Comparison of ENCODE assay signal across 9 cellular contexts in the genomic region with DNA sequence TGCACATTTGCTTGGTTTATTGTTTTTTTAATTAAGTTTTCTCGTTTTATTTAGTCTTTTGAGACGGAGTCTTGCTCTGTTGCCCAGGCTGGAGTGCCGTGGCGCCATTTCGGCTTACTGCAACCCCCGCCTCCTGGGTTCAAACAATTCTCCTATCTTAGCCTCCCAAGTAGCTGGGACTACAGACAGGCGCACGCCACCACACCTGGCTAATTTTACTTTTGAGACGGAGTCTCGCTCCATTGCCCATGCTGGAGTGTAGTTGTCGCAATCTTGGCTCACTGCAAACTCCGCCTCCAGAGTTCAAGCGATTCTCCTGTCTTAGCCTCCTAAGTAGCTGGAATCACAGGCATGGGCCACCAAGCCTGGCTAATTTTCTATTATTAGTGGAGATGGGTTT. TPM values are rescaled to one million over a fixed set of nuclear protein-coding genes. Genes with fewer than 3 reads are reported as not detected.
DNase-seq lines count a peak whose midpoint lies in the region; ATAC-seq, FAIRE-seq and TF ChIP-seq lines count a peak whose summit lies in the region.
"Had no signal": no experiment of that assay in that cellular context is flagged by ENCODE, and none has a peak within 500 bp of the region (broad histone marks: within the 10 kb centered on the region; RNA-seq: fewer than 3 reads in every experiment).

No MANE protein-coding gene starts in this region.

- peak overlapping the region; percentile 90 for H3K9ac ChIP-seq in adipocyte (ENCODE audit: low read length)
- H3K9ac ChIP-seq in HepG2 (ENCODE audit: insufficient read depth, low read depth, low read length), result peak overlapping the region; percentile 96

- H3K4me2 ChIP-seq in HepG2 (ENCODE audit: low read depth, low read length), result peak overlapping the region; percentile 87

- TF ChIP-seq EP300 in HepG2 (IDR thresholded peaks at IDR 0.05; ENCODE audit: low read depth in 2 of 2, low read length in 2 of 2), result no peak
- no peak for TF ChIP-seq EP300 in HepG2 (CRISPR knock-in tag; IDR thresholded peaks at IDR 0.05; ENCODE audit: borderline replicate concordance)

- no peak overlapping the region for H2AFZ ChIP-seq in HepG2 (ENCODE audit: low read length)

- no peak for TF ChIP-seq CTCF in HepG2 (CRISPR knock-in tag; IDR thresholded peaks at IDR 0.05)
- no peak for TF ChIP-seq CTCF in tibial artery (IDR thresholded peaks at IDR 0.05)

- peaks cover 54% of the 10 kb centered on the region for H3K79me2 ChIP-seq in HepG2 (ENCODE audit: insufficient read depth, low read length)

- H3K9me3 Mint-ChIP-seq in activated T-cell treated with anti-CD3 and anti-CD28 coated beads, Interleukin-2, amount 50 U/mL, for 72 hours, result no peaks in the 10 kb centered on the region

- intact Hi-C loops in HepG2 (cut with micrococcal nuclease; ENCODE audit: unreplicated experiment), result loop anchor here (5.0 kb wide), 1 partner anchor 65 kb away; a partner anchor contains a TSS
- intact Hi-C loops in tibial artery (cut with DNase I; ENCODE audit: low total_unique reads), result no loop called here

- DNase-seq in activated T-cell treated with anti-CD3 and anti-CD28 coated beads, Interleukin-2, amount 50 U/mL, for 72 hours, result no peak
- no peak for DNase-seq in activated T-cell treated with anti-CD3 and anti-CD28 coated beads, Interleukin-2, amount 50 U/mL, for 1 hour
- DNase-seq in adipocyte (ENCODE audit: low read depth) (no peak), HepG2 (ENCODE audit: low spot score) (no peak), tibial artery (no peak), NCI-H2227 (lab: John Stamatoyannopoulos, UW; ENCODE audit: unreplicated experiment) (no peak)

- no peaks in the 10 kb centered on the region for H3K27me3 Mint-ChIP-seq in activated T-cell treated with anti-CD3 and anti-CD28 coated beads, Interleukin-2, amount 50 U/mL, for 72 hours (ENCODE audit: low read depth)

- peaks cover 73% of the 10 kb centered on the region for H3K4me1 Mint-ChIP-seq in activated T-cell treated with anti-CD3 and anti-CD28 coated beads, Interleukin-2, amount 50 U/mL, for 72 hours (ENCODE audit: low read depth)

- H3K9me3 ChIP-seq in adipocyte (ENCODE audit: control insufficient read depth, low read length) (no peaks in the 10 kb centered on the region), HepG2 (ENCODE audit: low read length) (no peaks in the 10 kb centered on the region), tibial artery (no peaks in the 10 kb centered on the region)

- BruUV-seq in HepG2 (replicated peaks; lab: Mats Ljungman, UMichigan), result no TSS peak

- H3K27me3 ChIP-seq in adipocyte (replicated peaks; ENCODE audit: control insufficient read depth, insufficient read depth, low read length) (no peaks in the 10 kb centered on the region), HepG2 (ENCODE audit: control insufficient read depth in 1 of 2, insufficient read depth in 2 of 2, low read length in 2 of 2) (no peaks in the 10 kb centered on the region; a peak in 1 of 5 replicates), tibial artery (no peaks in the 10 kb centered on the region)

- H3K36me3 Mint-ChIP-seq in activated T-cell treated with anti-CD3 and anti-CD28 coated beads, Interleukin-2, amount 50 U/mL, for 72 hours (ENCODE audit: insufficient read depth in 2 of 2), result peaks cover 27 to 49% of the 10 kb centered on the region in 2 donors

- in situ Hi-C loops in HepG2 (cut with HindIII; ENCODE audit: extremely low pct_ligation_motif_present, low pct_unique_long_range_greater_than_20kb), result no loop called here

- H3K4me3 Mint-ChIP-seq in activated T-cell treated with anti-CD3 and anti-CD28 coated beads, Interleukin-2, amount 50 U/mL, for 72 hours, result peak overlapping the region; percentile 93 to 94

- no peak for TF ChIP-seq POLR2A in HepG2 (IDR thresholded peaks at IDR 0.05; ENCODE audit: insufficient read depth in 1 of 2, low read depth in 2 of 2, low read length in 2 of 2)

- FAIRE-seq in HepG2 (lab: Jason Lieb, UNC), result no peak
- FAIRE-seq: D721Med had no signal

- POLR2A ChIA-PET in HepG2 (lab: Yijun Ruan, JAX), result interaction anchor here (1.4 to 8.7 kb wide), 2 partner anchors 9 to 11 kb away, joined by 5 to 306 read pairs; a partner anchor contains a TSS

- 47% methylated on average over 13 of the region's 13 CpGs for WGBS in HepG2 (ENCODE audit: low lambda C conversion rate)

- ATAC-seq in activated T-cell treated with anti-CD3 and anti-CD28 coated beads, Interleukin-2, amount 50 U/mL, for 72 hours (replicated peaks in 1 of 2), result no peak
- ATAC-seq in HepG2, result no peak
- ATAC-seq in HG02973 (IDR thresholded peaks at IDR 0.05; ENCODE audit: unreplicated experiment), result no peak
- no peak for ATAC-seq in HG03442 (IDR thresholded peaks at IDR 0.05; ENCODE audit: unreplicated experiment)

- TF ChIP-seq RAD21 in HepG2 (CRISPR knock-in tag; IDR thresholded peaks at IDR 0.05), result no peak

- peak overlapping the region; percentile 97 for H3K27ac Mint-ChIP-seq in activated T-cell treated with anti-CD3 and anti-CD28 coated beads, Interleukin-2, amount 50 U/mL, for 72 hours

- peaks cover 54% of the 10 kb centered on the region for H3K36me3 ChIP-seq in adipocyte (ENCODE audit: control insufficient read depth, insufficient read depth, low read length, severe bottlenecking)
- H3K36me3 ChIP-seq in HepG2 (replicated peaks in 1 of 2; ENCODE audit: control insufficient read depth in 1 of 2, insufficient read depth in 2 of 2, low read length in 2 of 2), result peaks cover 17 to 60% of the 10 kb centered on the region in 2 experiments
- H3K36me3 ChIP-seq in tibial artery, result peaks cover 26 to 56% (median 45%) of the 10 kb centered on the region in 3 donors

- H3K27ac ChIP-seq in HepG2 (ENCODE audit: extremely low read length, insufficient read depth, low read length) (peak overlapping the region; percentile 91), tibial artery (no peak overlapping the region)

- H4K20me1 ChIP-seq in HepG2 (ENCODE audit: insufficient read depth, low read length), result peaks cover 63% of the 10 kb centered on the region

- CTCF ChIA-PET in HepG2 (lab: Yijun Ruan, JAX; ENCODE audit: low intra/inter-chr PET ratio, low total read pairs), result no interaction called here

- peaks cover 55% of the 10 kb centered on the region for H3K4me1 ChIP-seq in adipocyte (ENCODE audit: control insufficient read depth, insufficient read depth, low read length)
- peaks cover 63% of the 10 kb centered on the region for H3K4me1 ChIP-seq in HepG2 (ENCODE audit: insufficient read depth, low read length)
- peaks cover 0 to 47% (median 41%) of the 10 kb centered on the region in 4 donors for H3K4me1 ChIP-seq in tibial artery

- H3K4me3 ChIP-seq in adipocyte (ENCODE audit: low read length), result peak overlapping the region; percentile 95
- H3K4me3 ChIP-seq in HepG2 (replicated peaks in 1 of 3; ENCODE audit: insufficient read depth in 1 of 3, low read depth in 2 of 3, low read length in 3 of 3), result peak overlapping the region; percentile 61 to 83 (median 72)
- H3K4me3 ChIP-seq in tibial artery, result peak overlapping the region; percentile 69 to 74

RNA-seq across cellular contexts. Expression of a gene that starts 1.3 kb away (rescaled TPM):
- total RNA-seq in activated T-cell treated with anti-CD3 and anti-CD28 coated beads, Interleukin-2, amount 50 U/mL, for 72 hours, result 1,000 to 10,000 TPM; 1,618 to 1,817 TPM
- 1,411 and 1,450 TPM in 2 replicates for total RNA-seq in HepG2 (2016; rRNA removed; fragmentation: Illumina TruSeq; extraction: Trizol)
- 1,847 and 2,095 TPM in 2 replicates for total RNA-seq in HepG2 (2016; cell fraction: cytosol; rRNA removed; fragmentation: Illumina TruSeq; extraction: Trizol; ENCODE audit: low read depth)
- total RNA-seq in HepG2 (2016; cell fraction: insoluble cytoplasmic fraction; rRNA removed; fragmentation: Illumina TruSeq; extraction: Trizol), result 1,493 and 1,495 TPM in 2 replicates
- 2,859 and 2,975 TPM in 2 replicates for total RNA-seq in HepG2 (2016; cell fraction: membrane; rRNA removed; fragmentation: Illumina TruSeq; extraction: Trizol)
- total RNA-seq in HepG2 (2016; cell fraction: nucleus; rRNA removed; fragmentation: Illumina TruSeq; extraction: Trizol), result 574 and 605 TPM in 2 replicates
- 2,903 and 3,161 TPM in 2 replicates for polyA plus RNA-seq in HepG2 (2011; rRNA removed)
- polyA plus RNA-seq in HepG2 (2011; cell fraction: cytosol; rRNA removed), result 3,446 and 4,669 TPM in 2 replicates
- polyA plus RNA-seq in HepG2 (2011; cell fraction: nucleus; rRNA removed), result 1,154 and 1,198 TPM in 2 replicates
- polyA plus RNA-seq in HepG2 (2012), result 2,294 and 3,529 TPM in 2 replicates
- polyA plus RNA-seq in HepG2 (2016; cell fraction: cytosol; fragmentation: Illumina TruSeq; extraction: Trizol; ENCODE audit: low read depth), result 2,882 and 3,077 TPM in 2 replicates
- 1,450 and 1,632 TPM in 2 replicates for polyA plus RNA-seq in HepG2 (2016; cell fraction: insoluble cytoplasmic fraction; fragmentation: Illumina TruSeq; extraction: Trizol; ENCODE audit: low read depth)
- polyA plus RNA-seq in HepG2 (2016; cell fraction: membrane; fragmentation: Illumina TruSeq; extraction: Trizol; ENCODE audit: low read depth), result 3,325 and 3,445 TPM in 2 replicates
- 1,079 and 1,215 TPM in 2 replicates for polyA plus RNA-seq in HepG2 (2016; cell fraction: nucleus; fragmentation: Illumina TruSeq; extraction: Trizol; ENCODE audit: insufficient read depth, low read depth)
- 647 and 719 TPM in 2 replicates for polyA minus RNA-seq in HepG2 (2011; rRNA and poly(A)+ RNA removed; ENCODE audit: low replicate concordance)
- polyA minus RNA-seq in HepG2 (2011; cell fraction: cytosol; rRNA and poly(A)+ RNA removed), result 352 and 390 TPM in 2 replicates
- polyA minus RNA-seq in HepG2 (2011; cell fraction: nucleus; rRNA and poly(A)+ RNA removed), result 215 and 249 TPM in 2 replicates

RNA-seq across cellular contexts. Expression of a gene that starts 10.9 kb away (rescaled TPM):
- 10 to 100 TPM; 11.0 to 17.5 TPM for total RNA-seq in activated T-cell treated with anti-CD3 and anti-CD28 coated beads, Interleukin-2, amount 50 U/mL, for 72 hours
- 64.8 and 65.4 TPM in 2 replicates for total RNA-seq in HepG2 (2016; rRNA removed; fragmentation: Illumina TruSeq; extraction: Trizol)
- 15.4 and 16.0 TPM in 2 replicates for total RNA-seq in HepG2 (2016; cell fraction: cytosol; rRNA removed; fragmentation: Illumina TruSeq; extraction: Trizol; ENCODE audit: low read depth)
- 63.3 and 68.4 TPM in 2 replicates for total RNA-seq in HepG2 (2016; cell fraction: insoluble cytoplasmic fraction; rRNA removed; fragmentation: Illumina TruSeq; extraction: Trizol)
- 33.2 and 37.1 TPM in 2 replicates for total RNA-seq in HepG2 (2016; cell fraction: membrane; rRNA removed; fragmentation: Illumina TruSeq; extraction: Trizol)
- total RNA-seq in HepG2 (2016; cell fraction: nucleus; rRNA removed; fragmentation: Illumina TruSeq; extraction: Trizol), result 20.1 and 23.9 TPM in 2 replicates
- polyA plus RNA-seq in HepG2 (2011; rRNA removed), result 55.1 and 62.6 TPM in 2 replicates
- polyA plus RNA-seq in HepG2 (2011; cell fraction: cytosol; rRNA removed), result 64.8 and 96.9 TPM in 2 replicates
- 39.4 and 39.7 TPM in 2 replicates for polyA plus RNA-seq in HepG2 (2011; cell fraction: nucleus; rRNA removed)
- polyA plus RNA-seq in HepG2 (2012), result 36.9 and 37.0 TPM in 2 replicates
- polyA plus RNA-seq in HepG2 (2016; cell fraction: cytosol; fragmentation: Illumina TruSeq; extraction: Trizol; ENCODE audit: low read depth), result 19.8 and 21.5 TPM in 2 replicates
- 66.3 and 66.4 TPM in 2 replicates for polyA plus RNA-seq in HepG2 (2016; cell fraction: insoluble cytoplasmic fraction; fragmentation: Illumina TruSeq; extraction: Trizol; ENCODE audit: low read depth)
- polyA plus RNA-seq in HepG2 (2016; cell fraction: membrane; fragmentation: Illumina TruSeq; extraction: Trizol; ENCODE audit: low read depth), result 28.2 and 30.6 TPM in 2 replicates
- polyA plus RNA-seq in HepG2 (2016; cell fraction: nucleus; fragmentation: Illumina TruSeq; extraction: Trizol; ENCODE audit: insufficient read depth, low read depth), result 31.1 and 43.4 TPM in 2 replicates
- polyA minus RNA-seq in HepG2 (2011; rRNA and poly(A)+ RNA removed; ENCODE audit: low replicate concordance), result 43.3 and 70.9 TPM in 2 replicates
- polyA minus RNA-seq in HepG2 (2011; cell fraction: cytosol; rRNA and poly(A)+ RNA removed), result 29.5 and 30.6 TPM in 2 replicates
- 10.3 and 10.7 TPM in 2 replicates for polyA minus RNA-seq in HepG2 (2011; cell fraction: nucleus; rRNA and poly(A)+ RNA removed)

RNA-seq across cellular contexts. Expression of a gene that starts 12.6 kb away (rescaled TPM):
- total RNA-seq in activated T-cell treated with anti-CD3 and anti-CD28 coated beads, Interleukin-2, amount 50 U/mL, for 72 hours, result 10 to 100 TPM; 60.3 to 71.0 TPM
- 9.0 and 22.2 TPM in 2 replicates for total RNA-seq in HepG2 (2016; rRNA removed; fragmentation: Illumina TruSeq; extraction: Trizol)
- 6.0 and 7.0 TPM in 2 replicates for total RNA-seq in HepG2 (2016; cell fraction: cytosol; rRNA removed; fragmentation: Illumina TruSeq; extraction: Trizol; ENCODE audit: low read depth)
- total RNA-seq in HepG2 (2016; cell fraction: insoluble cytoplasmic fraction; rRNA removed; fragmentation: Illumina TruSeq; extraction: Trizol), result 9.8 and 24.6 TPM in 2 replicates
- total RNA-seq in HepG2 (2016; cell fraction: membrane; rRNA removed; fragmentation: Illumina TruSeq; extraction: Trizol), result 10.9 and 16.4 TPM in 2 replicates
- 22.1 and 22.7 TPM in 2 replicates for total RNA-seq in HepG2 (2016; cell fraction: nucleus; rRNA removed; fragmentation: Illumina TruSeq; extraction: Trizol)
- polyA plus RNA-seq in HepG2 (2011; rRNA removed), result 25.5 and 42.2 TPM in 2 replicates
- polyA plus RNA-seq in HepG2 (2011; cell fraction: cytosol; rRNA removed), result 14.0 and 19.6 TPM in 2 replicates
- 62.9 and 70.0 TPM in 2 replicates for polyA plus RNA-seq in HepG2 (2011; cell fraction: nucleus; rRNA removed)
- 26.2 and 43.9 TPM in 2 replicates for polyA plus RNA-seq in HepG2 (2012)
- polyA plus RNA-seq in HepG2 (2016; cell fraction: cytosol; fragmentation: Illumina TruSeq; extraction: Trizol; ENCODE audit: low read depth), result 5.9 and 6.3 TPM in 2 replicates
- 14.0 and 15.8 TPM in 2 replicates for polyA plus RNA-seq in HepG2 (2016; cell fraction: insoluble cytoplasmic fraction; fragmentation: Illumina TruSeq; extraction: Trizol; ENCODE audit: low read depth)
- 15.2 and 15.3 TPM in 2 replicates for polyA plus RNA-seq in HepG2 (2016; cell fraction: membrane; fragmentation: Illumina TruSeq; extraction: Trizol; ENCODE audit: low read depth)
- 55.8 and 59.3 TPM in 2 replicates for polyA plus RNA-seq in HepG2 (2016; cell fraction: nucleus; fragmentation: Illumina TruSeq; extraction: Trizol; ENCODE audit: insufficient read depth, low read depth)
- polyA minus RNA-seq in HepG2 (2011; rRNA and poly(A)+ RNA removed; ENCODE audit: low replicate concordance), result 43.8 and 78.6 TPM in 2 replicates
- polyA minus RNA-seq in HepG2 (2011; cell fraction: cytosol; rRNA and poly(A)+ RNA removed), result 25.2 and 27.9 TPM in 2 replicates
- 11.7 and 13.1 TPM in 2 replicates for polyA minus RNA-seq in HepG2 (2011; cell fraction: nucleus; rRNA and poly(A)+ RNA removed)

RNA-seq across cellular contexts. Expression of a gene that starts 20.8 kb away (rescaled TPM):
- 1 to 10 TPM in 1 of 2 donors, under 1 TPM in 1; 0.31 to 1.2 TPM for total RNA-seq in activated T-cell treated with anti-CD3 and anti-CD28 coated beads, Interleukin-2, amount 50 U/mL, for 72 hours
- not detected in 2 replicates for total RNA-seq in HepG2 (2016; rRNA removed; fragmentation: Illumina TruSeq; extraction: Trizol)
- not detected in 2 replicates for total RNA-seq in HepG2 (2016; cell fraction: cytosol; rRNA removed; fragmentation: Illumina TruSeq; extraction: Trizol; ENCODE audit: low read depth)
- total RNA-seq in HepG2 (2016; cell fraction: insoluble cytoplasmic fraction; rRNA removed; fragmentation: Illumina TruSeq; extraction: Trizol), result not detected in 2 replicates
- not detected in 2 replicates for total RNA-seq in HepG2 (2016; cell fraction: membrane; rRNA removed; fragmentation: Illumina TruSeq; extraction: Trizol)
- not detected in 2 replicates for total RNA-seq in HepG2 (2016; cell fraction: nucleus; rRNA removed; fragmentation: Illumina TruSeq; extraction: Trizol)
- polyA plus RNA-seq in HepG2 (2011; rRNA removed), result 0.10 and 0.22 TPM in 2 replicates
- polyA plus RNA-seq in HepG2 (2011; cell fraction: cytosol; rRNA removed), result 0.09 and 0.30 TPM in 2 replicates
- 0.24 TPM in 1 of 2 replicates, not detected in the other for polyA plus RNA-seq in HepG2 (2011; cell fraction: nucleus; rRNA removed)
- 0.16 and 0.24 TPM in 2 replicates for polyA plus RNA-seq in HepG2 (2012)
- polyA plus RNA-seq in HepG2 (2016; cell fraction: cytosol; fragmentation: Illumina TruSeq; extraction: Trizol; ENCODE audit: low read depth), result not detected in 2 replicates
- polyA plus RNA-seq in HepG2 (2016; cell fraction: insoluble cytoplasmic fraction; fragmentation: Illumina TruSeq; extraction: Trizol; ENCODE audit: low read depth), result not detected in 2 replicates
- not detected in 2 replicates for polyA plus RNA-seq in HepG2 (2016; cell fraction: membrane; fragmentation: Illumina TruSeq; extraction: Trizol; ENCODE audit: low read depth)
- polyA plus RNA-seq in HepG2 (2016; cell fraction: nucleus; fragmentation: Illumina TruSeq; extraction: Trizol; ENCODE audit: insufficient read depth, low read depth), result not detected in 2 replicates
- not detected in 2 replicates for polyA minus RNA-seq in HepG2 (2011; rRNA and poly(A)+ RNA removed; ENCODE audit: low replicate concordance)
- polyA minus RNA-seq in HepG2 (2011; cell fraction: cytosol; rRNA and poly(A)+ RNA removed), result not detected in 2 replicates
- polyA minus RNA-seq in HepG2 (2011; cell fraction: nucleus; rRNA and poly(A)+ RNA removed), result not detected in 2 replicates

RNA-seq across cellular contexts. Expression of a gene that starts 29.0 kb away (rescaled TPM):
- under 1 TPM; 0.24 to 0.63 TPM for total RNA-seq in activated T-cell treated with anti-CD3 and anti-CD28 coated beads, Interleukin-2, amount 50 U/mL, for 72 hours
- total RNA-seq in HepG2 (2016; rRNA removed; fragmentation: Illumina TruSeq; extraction: Trizol), result 0.24 TPM in 1 of 2 replicates, not detected in the other
- not detected in 2 replicates for total RNA-seq in HepG2 (2016; cell fraction: cytosol; rRNA removed; fragmentation: Illumina TruSeq; extraction: Trizol; ENCODE audit: low read depth)
- total RNA-seq in HepG2 (2016; cell fraction: insoluble cytoplasmic fraction; rRNA removed; fragmentation: Illumina TruSeq; extraction: Trizol), result 0.15 TPM in 1 of 2 replicates, not detected in the other
- total RNA-seq in HepG2 (2016; cell fraction: membrane; rRNA removed; fragmentation: Illumina TruSeq; extraction: Trizol), result 0.41 TPM in 1 of 2 replicates, not detected in the other
- not detected in 2 replicates for total RNA-seq in HepG2 (2016; cell fraction: nucleus; rRNA removed; fragmentation: Illumina TruSeq; extraction: Trizol)
- polyA plus RNA-seq in HepG2 (2011; rRNA removed), result 0.13 and 0.35 TPM in 2 replicates
- polyA plus RNA-seq in HepG2 (2011; cell fraction: cytosol; rRNA removed), result 0.08 and 0.15 TPM in 2 replicates
- polyA plus RNA-seq in HepG2 (2011; cell fraction: nucleus; rRNA removed), result 1.8 and 1.9 TPM in 2 replicates
- polyA plus RNA-seq in HepG2 (2012), result 0.41 and 0.86 TPM in 2 replicates
- polyA plus RNA-seq in HepG2 (2016; cell fraction: cytosol; fragmentation: Illumina TruSeq; extraction: Trizol; ENCODE audit: low read depth), result 0.26 TPM in 1 of 2 replicates, not detected in the other
- polyA plus RNA-seq in HepG2 (2016; cell fraction: insoluble cytoplasmic fraction; fragmentation: Illumina TruSeq; extraction: Trizol; ENCODE audit: low read depth), result not detected in 2 replicates
- 0.10 and 0.50 TPM in 2 replicates for polyA plus RNA-seq in HepG2 (2016; cell fraction: membrane; fragmentation: Illumina TruSeq; extraction: Trizol; ENCODE audit: low read depth)
- polyA plus RNA-seq in HepG2 (2016; cell fraction: nucleus; fragmentation: Illumina TruSeq; extraction: Trizol; ENCODE audit: insufficient read depth, low read depth), result 0.73 TPM in 1 of 2 replicates, not detected in the other
- polyA minus RNA-seq in HepG2 (2011; rRNA and poly(A)+ RNA removed; ENCODE audit: low replicate concordance), result 0.12 and 0.35 TPM in 2 replicates
- polyA minus RNA-seq in HepG2 (2011; cell fraction: cytosol; rRNA and poly(A)+ RNA removed), result not detected in 2 replicates
- 0.87 TPM in 1 of 2 replicates, not detected in the other for polyA minus RNA-seq in HepG2 (2011; cell fraction: nucleus; rRNA and poly(A)+ RNA removed)
